8 cellular contexts compared by ENCODE assay signal in genomic region chr1:16913866-16914662, GRCh38. TPM values are rescaled to one million over a fixed set of nuclear protein-coding genes. Genes with fewer than 3 reads are reported as not detected.
DNase-seq lines count a peak whose midpoint lies in the region; ATAC-seq and TF ChIP-seq lines count a peak whose summit lies in the region.

No MANE protein-coding gene starts in this region.

- no peaks in the 10 kb centered on the region for H3K9me3 Mint-ChIP-seq in activated T-helper 17 cell treated with anti-CD3 and anti-CD28 coated beads, Interleukin-2, amount 50 U/mL, for 72 hours
- H3K9me3 Mint-ChIP-seq in natural killer cell: no peaks in the 10 kb centered on the region

- no peaks in the 10 kb centered on the region for H3K27me3 ChIP-seq in GM23248 (replicated peaks; ENCODE audit: insufficient read depth)

- H3K9ac ChIP-seq in GM23248: peak overlapping the region; percentile 86

- H3K79me2 ChIP-seq in GM23248 (ENCODE audit: insufficient read depth): no peaks in the 10 kb centered on the region

- H3K9me3 ChIP-seq in GM23248 (ENCODE audit: low read depth): no peaks in the 10 kb centered on the region

- peaks cover 4% of the 10 kb centered on the region; the same call in 1 of the 2 replicates for H3F3A ChIP-seq in GM23248 (ENCODE audit: insufficient read depth)

- no peaks in the 10 kb centered on the region for H3K9me2 ChIP-seq in GM23248 (ENCODE audit: insufficient read depth)

- ATAC-seq in activated T-helper 17 cell treated with anti-CD3 and anti-CD28 coated beads, Interleukin-2, amount 50 U/mL, for 72 hours (replicated peaks): peak; percentile 98
- peak; percentile 95 to 99 (median 95) for ATAC-seq in natural killer cell

- no peaks in the 10 kb centered on the region for H3K36me3 Mint-ChIP-seq in activated T-helper 17 cell treated with anti-CD3 and anti-CD28 coated beads, Interleukin-2, amount 50 U/mL, for 72 hours (ENCODE audit: low read depth)
- H3K36me3 Mint-ChIP-seq in natural killer cell: no peaks in the 10 kb centered on the region

- peak overlapping the region; percentile 82 for H3K4me3 Mint-ChIP-seq in activated T-helper 17 cell treated with anti-CD3 and anti-CD28 coated beads, Interleukin-2, amount 50 U/mL, for 72 hours
- peak overlapping the region; percentile 97 for H3K4me3 Mint-ChIP-seq in natural killer cell

- H3K36me3 ChIP-seq in GM23248 (ENCODE audit: low read depth): no peaks in the 10 kb centered on the region

- in situ Hi-C loops in GM23248 (cut with MboI): no loop called here

- peak overlapping the region; percentile 71 for H3K4me3 ChIP-seq in GM23248
- peak overlapping the region; percentile 59 for H3K4me3 ChIP-seq in LNCaP clone FGC (ENCODE audit: low read depth, low read length)
- H3K4me3 ChIP-seq in fibroblast of mammary gland (ENCODE audit: control insufficient read depth, low read depth, low read length): peak overlapping the region; percentile 72

- TF ChIP-seq CTCF in LNCaP clone FGC (IDR thresholded peaks at IDR 0.05; ENCODE audit: control insufficient read depth, extremely low read depth, insufficient read depth) (peak; percentile 27; the same call in 1 of the 2 replicates), fibroblast of mammary gland (conservative IDR thresholded peaks at IDR 0.05; ENCODE audit: control insufficient read depth, insufficient read depth, low read depth, low read length) (no peak), natural killer cell (IDR thresholded peaks at IDR 0.05) (no peak)

- H3K27ac ChIP-seq in GM23248: no peak overlapping the region

- DNase-seq in DMS79 (lab: John Stamatoyannopoulos, UW) (peak; percentile 96), GM23248 (peak; percentile 99), LNCaP clone FGC (ENCODE audit: low read depth) (peak; percentile 50), RPMI7951 (ENCODE audit: low read depth) (peak; percentile 93), fibroblast of mammary gland (ENCODE audit: low read depth) (peak; percentile 93), natural killer cell (peak; percentile 90)
- peak; percentile 82 to 97 (median 92) for DNase-seq in stimulated activated naive CD4-positive, alpha-beta T cell (lab: John Stamatoyannopoulos, UW)

- peak overlapping the region; percentile 83 for H3K27ac Mint-ChIP-seq in activated T-helper 17 cell treated with anti-CD3 and anti-CD28 coated beads, Interleukin-2, amount 50 U/mL, for 72 hours
- peak overlapping the region; percentile 80 to 84 for H3K27ac Mint-ChIP-seq in natural killer cell

- H4K20me1 ChIP-seq in GM23248 (ENCODE audit: insufficient read depth): no peaks in the 10 kb centered on the region

- H3K4me1 Mint-ChIP-seq in activated T-helper 17 cell treated with anti-CD3 and anti-CD28 coated beads, Interleukin-2, amount 50 U/mL, for 72 hours: peaks cover 20% of the 10 kb centered on the region
- peaks cover 31 to 33% of the 10 kb centered on the region in 2 donors for H3K4me1 Mint-ChIP-seq in natural killer cell

- peak overlapping the region; percentile 90 for H3K4me2 ChIP-seq in GM23248 (ENCODE audit: unreplicated experiment)

- intact Hi-C loops in natural killer cell (cut with micrococcal nuclease): loop anchor here (1.0 kb wide), 1 partner anchor 9 kb away; no protein-coding TSS in a partner anchor

- H3K4me1 ChIP-seq in GM23248 (ENCODE audit: insufficient read depth): no peaks in the 10 kb centered on the region

- H2AFZ ChIP-seq in GM23248: peak overlapping the region; percentile 86

- no peaks in the 10 kb centered on the region for H3K27me3 Mint-ChIP-seq in activated T-helper 17 cell treated with anti-CD3 and anti-CD28 coated beads, Interleukin-2, amount 50 U/mL, for 72 hours
- no peaks in the 10 kb centered on the region for H3K27me3 Mint-ChIP-seq in natural killer cell (ENCODE audit: low read depth in 2 of 2)

- 1 to 2% methylated on average over 70 to 91 of the region's 105 CpGs for WGBS in GM23248 (ENCODE audit: low coverage in 1 of 2, low lambda C conversion rate in 2 of 2, missing lambda C conversion rate in 2 of 2), 2 experiments

RNA-seq across cellular contexts. Expression of gene CROCC, which starts 7.7 kb away (rescaled TPM):
- 17.6 and 24.0 TPM in 2 replicates for total RNA-seq in GM23248 (2014; rRNA removed; shearing (Covaris generic))
- 5.2 and 7.0 TPM in 2 replicates for polyA plus RNA-seq in GM23248 (2016; fragmentation: Nextera tagmentation; extraction: Ambion mirVana)
- 5.4 and 5.6 TPM in 2 replicates for total RNA-seq in RPMI7951 (2014; rRNA removed; shearing (Covaris generic))
- total RNA-seq in activated T-helper 17 cell treated with anti-CD3 and anti-CD28 coated beads, Interleukin-2, amount 50 U/mL, for 72 hours: 10 to 100 TPM; 21.2 to 24.5 TPM
- 10 to 100 TPM; 51.7 to 62.9 (median 59.1) TPM for total RNA-seq in natural killer cell

RNA-seq across cellular contexts. Expression of gene RNU1-2, which starts 18.3 kb away (rescaled TPM):
- total RNA-seq in GM23248 (2014; rRNA removed; shearing (Covaris generic)): under 0.01 TPM in 1 of 2 replicates, not detected in the other
- polyA plus RNA-seq in GM23248 (2016; fragmentation: Nextera tagmentation; extraction: Ambion mirVana): not detected in 2 replicates
- total RNA-seq in RPMI7951 (2014; rRNA removed; shearing (Covaris generic)): under 0.01 TPM in 1 of 2 replicates, not detected in the other
- total RNA-seq in activated T-helper 17 cell treated with anti-CD3 and anti-CD28 coated beads, Interleukin-2, amount 50 U/mL, for 72 hours: 1,000 to 10,000 TPM; 1,202 to 2,371 TPM
- 1,000 to 10,000 TPM; 2,937 to 3,261 (median 3,038) TPM for total RNA-seq in natural killer cell

Comparison
In these comparisons a context has a peak if more than half of its experiments do, and no peak if none do; other contexts are left out.
1. RNA of gene RNU1-2, which starts 18.3 kb away (total RNA-seq): 2,937 to 3,261 TPM in natural killer cell and 1,202 to 2,371 TPM in activated T-helper 17 cell treated with anti-CD3 and anti-CD28 coated beads, Interleukin-2, amount 50 U/mL, for 72 hours; under 0.01 TPM in GM23248 and under 0.01 TPM in RPMI7951; every median in the first group is over 1,000 times any median in the second.
2. Peak in every context shown above with its lines, with median percentiles within 50 percentile points of each other: DNase-seq and H3K4me3 ChIP-seq.